Comparison of ENCODE assay signal across 10 cellular contexts in the genomic region with DNA sequence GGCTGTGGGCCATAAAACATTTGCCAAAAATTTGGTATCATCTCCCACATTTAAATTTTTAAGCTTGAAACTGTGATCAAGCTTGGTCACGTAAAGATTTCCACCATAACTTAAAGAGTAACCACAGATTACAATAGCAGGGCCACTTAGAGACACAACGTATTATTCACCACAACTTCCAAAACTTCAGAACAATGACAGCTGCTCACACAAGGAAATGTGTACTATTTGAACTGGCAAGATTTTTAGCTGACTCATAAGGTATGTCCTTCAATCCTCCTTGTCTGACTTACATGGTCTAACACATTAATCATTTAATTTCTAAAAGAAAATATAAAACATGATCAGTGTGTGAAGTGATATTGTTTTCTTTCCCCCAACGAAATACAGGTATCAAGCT.
DNase-seq lines count a peak whose midpoint lies in the region; ATAC-seq and TF ChIP-seq lines count a peak whose summit lies in the region.
"Had no signal": no experiment of that assay in that cellular context is flagged by ENCODE, and none has a peak within 500 bp of the region (broad histone marks: within the 10 kb centered on the region; RNA-seq: fewer than 3 reads in every experiment).

No MANE protein-coding gene starts in this region.

- H3K27me3 Mint-ChIP-seq in GM23338 (ENCODE audit: insufficient read depth, low read depth, poor library complexity) (peaks cover 4% of the 10 kb centered on the region), progenitor cell of endocrine pancreas (no peaks in the 10 kb centered on the region)

- H3K9me3 Mint-ChIP-seq in GM23338 = no peaks in the 10 kb centered on the region
- H3K9me3 Mint-ChIP-seq in progenitor cell of endocrine pancreas (ENCODE audit: low read depth) = no peaks in the 10 kb centered on the region
- H3K9me3 Mint-ChIP-seq: mesothelial cell of epicardium had no signal

- H3K4me1 Mint-ChIP-seq in GM23338 = peaks cover 60% of the 10 kb centered on the region
- peaks cover 27% of the 10 kb centered on the region for H3K4me1 Mint-ChIP-seq in progenitor cell of endocrine pancreas (ENCODE audit: low read depth)

- H3K79me2 ChIP-seq in GM23338 (replicated peaks; ENCODE audit: insufficient read depth) (peaks cover 44% of the 10 kb centered on the region), fibroblast of lung (ENCODE audit: control insufficient read depth, insufficient read depth, low read length) (no peaks in the 10 kb centered on the region)

- no peaks in the 10 kb centered on the region for H3K27me3 ChIP-seq in GM23338 (ENCODE audit: insufficient read depth)
- no peaks in the 10 kb centered on the region for H3K27me3 ChIP-seq in RWPE2 (ENCODE audit: insufficient read depth, poor library complexity, severe bottlenecking)
- no peaks in the 10 kb centered on the region for H3K27me3 ChIP-seq in fibroblast of lung (ENCODE audit: control insufficient read depth, insufficient read depth, low read length)

- DNase-seq in GM23338 (ENCODE audit: low spot score) (no peak), RWPE2 (ENCODE audit: low spot score) (no peak), fibroblast of lung (ENCODE audit: low read depth in 2 of 2) (peak; percentile 43 to 92), progenitor cell of endocrine pancreas (ENCODE audit: low spot score, unreplicated experiment) (no peak), GOT3 (lab: John Stamatoyannopoulos, UW) (no peak), GM19238 (ENCODE audit: insufficient read length, low spot score) (no peak), SHP77 (lab: John Stamatoyannopoulos, UW) (no peak)
- no peak for DNase-seq in activated T-cell treated with anti-CD3 and anti-CD28 coated beads, Interleukin-2, amount 50 U/mL, for 48 hours
- DNase-seq: aorta had no signal

- TF ChIP-seq CTCF in GM23338 (conservative IDR thresholded peaks at IDR 0.05; ENCODE audit: low read depth in 2 of 2) (no peak), RWPE2 (IDR thresholded peaks at IDR 0.05; ENCODE audit: poor library complexity, severe bottlenecking) (no peak), fibroblast of lung (conservative IDR thresholded peaks at IDR 0.05 in 1 of 2, IDR thresholded peaks at IDR 0.05 in 1 of 2; ENCODE audit: low read depth in 1 of 2, low read length in 2 of 2) (no peak), progenitor cell of endocrine pancreas (IDR thresholded peaks at IDR 0.05; ENCODE audit: unreplicated experiment) (no peak)

- no peaks in the 10 kb centered on the region for H3K36me3 ChIP-seq in GM23338 (ENCODE audit: insufficient read depth)
- H3K36me3 ChIP-seq in RWPE2 (ENCODE audit: low read depth) = no peaks in the 10 kb centered on the region
- H3K36me3 ChIP-seq in fibroblast of lung (ENCODE audit: control insufficient read depth, insufficient read depth, low read length) = no peaks in the 10 kb centered on the region

- H3K4me3 ChIP-seq in GM23338 (no peak overlapping the region), RWPE2 (ENCODE audit: severe bottlenecking) (no peak overlapping the region), fibroblast of lung (replicated peaks in 1 of 4; ENCODE audit: control extremely low read depth in 1 of 4, insufficient read depth in 1 of 4, low read depth in 3 of 4, low read length in 4 of 4) (no peak overlapping the region)

- no peaks in the 10 kb centered on the region for H3K9me2 ChIP-seq in GM23338 (ENCODE audit: insufficient read depth)

- H2AFZ ChIP-seq in GM23338 (no peak overlapping the region), fibroblast of lung (ENCODE audit: low read length) (no peak overlapping the region)

- no peaks in the 10 kb centered on the region; the same call in 2 of the 3 replicates for H3K36me3 Mint-ChIP-seq in GM23338 (ENCODE audit: low read depth)
- no peaks in the 10 kb centered on the region for H3K36me3 Mint-ChIP-seq in progenitor cell of endocrine pancreas (ENCODE audit: insufficient read depth)
- H3K36me3 Mint-ChIP-seq: mesothelial cell of epicardium had no signal

- no peak overlapping the region for H3K9ac ChIP-seq in fibroblast of lung (ENCODE audit: insufficient read depth, low read length)

- H3K9me3 ChIP-seq in RWPE2 (ENCODE audit: severe bottlenecking) = no peaks in the 10 kb centered on the region
- H3K9me3 ChIP-seq in fibroblast of lung (ENCODE audit: control insufficient read depth, insufficient read depth, low read depth, low read length) = no peaks in the 10 kb centered on the region

- H3K4me1 ChIP-seq in GM23338 (ENCODE audit: insufficient read depth) = peaks cover 42% of the 10 kb centered on the region
- peaks cover 61% of the 10 kb centered on the region for H3K4me1 ChIP-seq in RWPE2 (ENCODE audit: insufficient read depth, poor library complexity, severe bottlenecking)
- H3K4me1 ChIP-seq in fibroblast of lung (ENCODE audit: control insufficient read depth, extremely low read depth, insufficient read depth, low read length) = peaks cover 10% of the 10 kb centered on the region

- 0 out of 2 replicates have a peak, but pooled peaks cover 2% of the 10 kb centered on the region for H3F3A ChIP-seq in GM23338 (replicated peaks; ENCODE audit: low read depth)

- H3K4me3 Mint-ChIP-seq in GM23338 (no peak overlapping the region), progenitor cell of endocrine pancreas (ENCODE audit: low read depth) (no peak overlapping the region)
- H3K4me3 Mint-ChIP-seq: mesothelial cell of epicardium had no signal

- ATAC-seq in GM23338 (no peak), RWPE2 (ENCODE audit: low read depth) (peak; percentile 65)

- H4K20me1 ChIP-seq in GM23338 (replicated peaks; ENCODE audit: insufficient read depth) (no peaks in the 10 kb centered on the region), fibroblast of lung (ENCODE audit: control insufficient read depth, extremely low read depth, insufficient read depth, low read length) (no peaks in the 10 kb centered on the region)

- H3K27ac Mint-ChIP-seq in GM23338 (peak overlapping the region; percentile 80; the same call in 1 of the 2 replicates), progenitor cell of endocrine pancreas (peak overlapping the region; percentile 74)

- H3K27ac ChIP-seq in GM23338 (ENCODE audit: low read depth) (no peak overlapping the region), RWPE2 (ENCODE audit: poor library complexity, severe bottlenecking) (peak overlapping the region; percentile 97), fibroblast of lung (ENCODE audit: insufficient read depth, low read length) (no peak overlapping the region)

- H3K4me2 ChIP-seq in GM23338 = no peak overlapping the region
- H3K4me2 ChIP-seq in fibroblast of lung (ENCODE audit: extremely low read depth, insufficient read depth, low read length) = no peak overlapping the region

TF ChIP-seq in GM23338, 12 proteins besides CTCF, POLR2A, EP300 and RAD21 (continues in another document):
- TF ChIP-seq EZH2phosphoT487 (IDR thresholded peaks at IDR 0.05; ENCODE audit: unreplicated experiment) = no peak
- TF ChIP-seq, protein P1, sequence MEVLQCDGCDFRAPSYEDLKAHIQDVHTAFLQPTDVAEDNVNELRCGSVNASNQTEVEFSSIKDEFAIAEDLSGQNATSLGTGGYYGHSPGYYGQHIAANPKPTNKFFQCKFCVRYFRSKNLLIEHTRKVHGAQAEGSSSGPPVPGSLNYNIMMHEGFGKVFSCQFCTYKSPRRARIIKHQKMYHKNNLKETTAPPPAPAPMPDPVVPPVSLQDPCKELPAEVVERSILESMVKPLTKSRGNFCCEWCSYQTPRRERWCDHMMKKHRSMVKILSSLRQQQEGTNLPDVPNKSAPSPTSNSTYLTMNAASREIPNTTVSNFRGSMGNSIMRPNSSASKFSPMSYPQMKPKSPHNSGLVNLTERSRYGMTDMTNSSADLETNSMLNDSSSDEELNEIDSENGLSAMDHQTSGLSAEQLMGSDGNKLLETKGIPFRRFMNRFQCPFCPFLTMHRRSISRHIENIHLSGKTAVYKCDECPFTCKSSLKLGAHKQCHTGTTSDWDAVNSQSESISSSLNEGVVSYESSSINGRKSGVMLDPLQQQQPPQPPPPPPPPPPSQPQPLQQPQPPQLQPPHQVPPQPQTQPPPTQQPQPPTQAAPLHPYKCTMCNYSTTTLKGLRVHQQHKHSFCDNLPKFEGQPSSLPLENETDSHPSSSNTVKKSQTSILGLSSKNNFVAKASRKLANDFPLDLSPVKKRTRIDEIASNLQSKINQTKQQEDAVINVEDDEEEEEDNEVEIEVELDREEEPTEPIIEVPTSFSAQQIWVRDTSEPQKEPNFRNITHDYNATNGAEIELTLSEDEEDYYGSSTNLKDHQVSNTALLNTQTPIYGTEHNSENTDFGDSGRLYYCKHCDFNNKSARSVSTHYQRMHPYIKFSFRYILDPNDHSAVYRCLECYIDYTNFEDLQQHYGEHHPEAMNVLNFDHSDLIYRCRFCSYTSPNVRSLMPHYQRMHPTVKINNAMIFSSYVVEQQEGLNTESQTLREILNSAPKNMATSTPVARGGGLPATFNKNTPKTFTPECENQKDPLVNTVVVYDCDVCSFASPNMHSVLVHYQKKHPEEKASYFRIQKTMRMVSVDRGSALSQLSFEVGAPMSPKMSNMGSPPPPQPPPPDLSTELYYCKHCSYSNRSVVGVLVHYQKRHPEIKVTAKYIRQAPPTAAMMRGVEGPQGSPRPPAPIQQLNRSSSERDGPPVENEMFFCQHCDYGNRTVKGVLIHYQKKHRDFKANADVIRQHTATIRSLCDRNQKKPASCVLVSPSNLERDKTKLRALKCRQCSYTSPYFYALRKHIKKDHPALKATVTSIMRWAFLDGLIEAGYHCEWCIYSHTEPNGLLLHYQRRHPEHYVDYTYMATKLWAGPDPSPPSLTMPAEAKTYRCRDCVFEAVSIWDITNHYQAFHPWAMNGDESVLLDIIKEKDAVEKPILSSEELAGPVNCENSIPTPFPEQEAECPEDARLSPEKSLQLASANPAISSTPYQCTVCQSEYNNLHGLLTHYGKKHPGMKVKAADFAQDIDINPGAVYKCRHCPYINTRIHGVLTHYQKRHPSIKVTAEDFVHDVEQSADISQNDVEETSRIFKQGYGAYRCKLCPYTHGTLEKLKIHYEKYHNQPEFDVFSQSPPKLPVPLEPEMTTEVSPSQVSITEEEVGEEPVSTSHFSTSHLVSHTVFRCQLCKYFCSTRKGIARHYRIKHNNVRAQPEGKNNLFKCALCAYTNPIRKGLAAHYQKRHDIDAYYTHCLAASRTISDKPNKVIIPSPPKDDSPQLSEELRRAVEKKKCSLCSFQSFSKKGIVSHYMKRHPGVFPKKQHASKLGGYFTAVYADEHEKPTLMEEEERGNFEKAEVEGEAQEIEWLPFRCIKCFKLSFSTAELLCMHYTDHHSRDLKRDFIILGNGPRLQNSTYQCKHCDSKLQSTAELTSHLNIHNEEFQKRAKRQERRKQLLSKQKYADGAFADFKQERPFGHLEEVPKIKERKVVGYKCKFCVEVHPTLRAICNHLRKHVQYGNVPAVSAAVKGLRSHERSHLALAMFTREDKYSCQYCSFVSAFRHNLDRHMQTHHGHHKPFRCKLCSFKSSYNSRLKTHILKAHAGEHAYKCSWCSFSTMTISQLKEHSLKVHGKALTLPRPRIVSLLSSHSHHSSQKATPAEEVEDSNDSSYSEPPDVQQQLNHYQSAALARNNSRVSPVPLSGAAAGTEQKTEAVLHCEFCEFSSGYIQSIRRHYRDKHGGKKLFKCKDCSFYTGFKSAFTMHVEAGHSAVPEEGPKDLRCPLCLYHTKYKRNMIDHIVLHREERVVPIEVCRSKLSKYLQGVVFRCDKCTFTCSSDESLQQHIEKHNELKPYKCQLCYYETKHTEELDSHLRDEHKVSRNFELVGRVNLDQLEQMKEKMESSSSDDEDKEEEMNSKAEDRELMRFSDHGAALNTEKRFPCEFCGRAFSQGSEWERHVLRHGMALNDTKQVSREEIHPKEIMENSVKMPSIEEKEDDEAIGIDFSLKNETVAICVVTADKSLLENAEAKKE (CRISPR knock-in tag; IDR thresholded peaks at IDR 0.05) = no peak

Comparison
In these comparisons a context has a peak if more than half of its experiments do, and no peak if none do; other contexts are left out.
1. DNase-seq: peak in fibroblast of lung (2 of 2); none in GM23338 (single experiment), RWPE2 (single experiment), progenitor cell of endocrine pancreas (single experiment), GOT3 (single experiment), activated T-cell treated with anti-CD3 and anti-CD28 coated beads, Interleukin-2, amount 50 U/mL, for 48 hours (0 of 2), GM19238 (single experiment) and SHP77 (0 of 2).